1 cellular context compared by ENCODE assay signal in genomic region chr19:16015805-16016173, GRCh38.
TF ChIP-seq lines count a peak whose summit lies in the region.

No MANE protein-coding gene starts in this region.

TF ChIP-seq in SK-N-SH, 30 proteins besides CTCF, POLR2A, EP300 and RAD21 (continued from another document):
- TF ChIP-seq PBX3 (IDR thresholded peaks at IDR 0.05) = no peak
- TF ChIP-seq GABPA (IDR thresholded peaks at IDR 0.05; ENCODE audit: low read depth) = no peak
- no peak for TF ChIP-seq YY1 (IDR thresholded peaks at IDR 0.05; ENCODE audit: low read depth)
- TF ChIP-seq IRF3 (IDR thresholded peaks at IDR 0.05; ENCODE audit: low read depth, low read length) = no peak
- no peak for TF ChIP-seq MEF2A (IDR thresholded peaks at IDR 0.05; ENCODE audit: borderline replicate concordance, low read depth)
- no peak for TF ChIP-seq FOXJ3 (CRISPR knock-in tag; IDR thresholded peaks at IDR 0.05)
- no peak for TF ChIP-seq TCF12 (IDR thresholded peaks at IDR 0.05)
- no peak for TF ChIP-seq GATA2 (CRISPR knock-in tag; IDR thresholded peaks at IDR 0.05)
- no peak for TF ChIP-seq CHD2 (IDR thresholded peaks at IDR 0.05; ENCODE audit: low read length, partially characterized antibody)
- TF ChIP-seq RFX5 (IDR thresholded peaks at IDR 0.05; ENCODE audit: low read length) = no peak
- no peak for TF ChIP-seq REST (IDR thresholded peaks at IDR 0.05; ENCODE audit: low read depth, low read length)
- TF ChIP-seq MAX (IDR thresholded peaks at IDR 0.05; ENCODE audit: low read depth) = no peak
- TF ChIP-seq FOSL2 (IDR thresholded peaks at IDR 0.05; ENCODE audit: borderline replicate concordance, low read depth) = no peak
- no peak for TF ChIP-seq NFIC (IDR thresholded peaks at IDR 0.05; ENCODE audit: borderline replicate concordance)
